ENCODE assay signal across 8 cellular contexts in the genomic region with DNA sequence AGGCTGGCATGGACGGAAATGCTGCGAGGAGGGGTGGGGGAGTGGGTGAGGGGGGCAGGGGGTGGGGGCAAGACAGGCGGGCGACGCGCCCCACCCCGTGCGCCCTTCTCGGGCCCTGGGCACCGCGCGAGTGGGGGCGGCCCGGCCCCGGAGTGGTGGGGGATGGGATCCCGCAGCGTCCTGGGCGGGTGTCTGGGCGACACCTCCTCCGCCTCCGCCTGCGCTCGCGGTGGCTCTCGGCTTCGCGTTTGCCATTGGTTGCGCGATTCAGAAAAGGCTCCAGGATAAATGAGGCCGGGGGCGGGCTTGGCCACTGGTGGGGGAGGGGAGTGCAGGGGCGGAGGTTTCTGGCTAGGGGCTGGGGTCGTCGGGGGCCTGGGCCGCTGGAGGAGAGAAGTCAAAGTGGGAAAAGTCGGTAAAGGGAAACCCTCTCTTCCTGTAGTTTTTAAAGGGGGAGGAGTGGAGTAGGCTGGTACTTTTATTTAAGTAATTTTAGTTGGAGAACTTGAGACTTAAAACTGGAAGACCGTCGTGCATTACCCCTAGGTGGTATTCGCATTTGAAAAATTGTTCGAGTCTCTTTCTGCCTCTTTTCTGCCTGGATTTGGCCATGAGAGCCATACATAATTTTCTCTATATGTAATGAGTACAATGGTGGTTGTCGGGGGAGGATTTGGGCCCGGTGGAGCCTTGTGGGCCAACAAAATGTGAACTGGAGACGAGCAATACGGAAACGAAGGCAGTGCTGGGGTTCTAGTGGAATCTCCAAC. TPM values are rescaled to one million over a fixed set of nuclear protein-coding genes. Genes with fewer than 3 reads are reported as not detected.
DNase-seq lines count a peak whose midpoint lies in the region; ATAC-seq, FAIRE-seq and TF ChIP-seq lines count a peak whose summit lies in the region.

No MANE protein-coding gene starts in this region.

- no peak overlapping the region for H3K4me3 ChIP-seq in CD8-positive, alpha-beta T cell (ENCODE audit: low read depth, low read length)
- H3K4me3 ChIP-seq in PC-9 (peak overlapping the region; percentile 73), K562 (peak overlapping the region; percentile 66), mesenchymal stem cell (ENCODE audit: insufficient read depth in 1 of 2, low read depth in 1 of 2, low read length in 2 of 2) (peak overlapping the region; percentile 61 to 81)

- no peak for TF ChIP-seq EP300 in K562 (IDR thresholded peaks at IDR 0.05; ENCODE audit: low read length)

- H3K27me3 Mint-ChIP-seq in CD8-positive, alpha-beta T cell (ENCODE audit: low read depth) = peaks cover 63% of the 10 kb centered on the region

- H4K20me1 ChIP-seq in PC-9 (ENCODE audit: insufficient read depth) (no peaks in the 10 kb centered on the region), K562 (replicated peaks; ENCODE audit: control insufficient read depth, insufficient read depth, low read length) (no peaks in the 10 kb centered on the region; the same call in 1 of the 2 replicates)

- H3K18ac ChIP-seq in mesenchymal stem cell (ENCODE audit: low read depth in 1 of 2, low read length in 2 of 2) = peak overlapping the region; percentile 74 to 84

- TF ChIP-seq POLR2A in K562 (conservative IDR thresholded peaks at IDR 0.05) = no peak; the same call in 1 of the 2 replicates

- peak overlapping the region; percentile 93 for H4K8ac ChIP-seq in mesenchymal stem cell (ENCODE audit: low read length)

- H3K4me1 Mint-ChIP-seq in CD8-positive, alpha-beta T cell (ENCODE audit: low read depth) = peaks cover 41% of the 10 kb centered on the region

- H2BK5ac ChIP-seq in mesenchymal stem cell (ENCODE audit: low read depth, low read length, poor library complexity, severe bottlenecking) = peak overlapping the region; percentile 53

- DNase-seq in CD8-positive, alpha-beta T cell = peak in 2 of 7 experiments; percentile 19 to 22
- DNase-seq in HuH-7.5 (ENCODE audit: low spot score) (peak; percentile 87), PC-9 (peak; percentile 86 to 99), K562 (ENCODE audit: extremely low read depth in 1 of 4, low spot score in 3 of 4) (peak; percentile 80 to 95 (median 84)), mesenchymal stem cell (peak; percentile 89), mucosa of gallbladder (ENCODE audit: low spot score) (no peak)
- DNase-seq in effector CD8-positive, alpha-beta T cell (lab: John Stamatoyannopoulos, UW) = no peak

- intact Hi-C loops in CD8-positive, alpha-beta T cell (cut with DNase I, micrococcal nuclease) = loop anchor here in 1 of 2 experiments (2.0 to 10.0 kb wide), 5 partner anchors 14 to 366 kb away; partner anchors contain the start of genes FAM221A, KLHL7 and TRA2A
- intact Hi-C loops in PC-9 (cut with micrococcal nuclease; ENCODE audit: unreplicated experiment) = loop anchor here (5.0 to 10.0 kb wide), 4 partner anchors 69 to 1104 kb away; partner anchors contain the start of genes PALS2, STK31 and TOMM7
- intact Hi-C loops in K562 (cut with micrococcal nuclease) = loop anchor here (5.0 kb wide), 3 partner anchors 114 to 769 kb away; partner anchors contain the start of gene MALSU1

- peaks cover 87% of the 10 kb centered on the region for H3K27me3 ChIP-seq in CD8-positive, alpha-beta T cell (ENCODE audit: insufficient read depth, low read length)
- H3K27me3 ChIP-seq in PC-9 (ENCODE audit: insufficient read depth, low read depth) (no peaks in the 10 kb centered on the region), K562 (ENCODE audit: control insufficient read depth in 2 of 2, insufficient read depth in 2 of 2, low read length in 2 of 2) (no peaks in the 10 kb centered on the region), mesenchymal stem cell (ENCODE audit: control insufficient read depth in 1 of 2, insufficient read depth in 1 of 2, low read length in 2 of 2) (peaks cover 0 to 94% of the 10 kb centered on the region in 2 experiments)

- H3K9me2 ChIP-seq in PC-9 (ENCODE audit: insufficient read depth) = no peaks in the 10 kb centered on the region

- H2BK15ac ChIP-seq in mesenchymal stem cell (ENCODE audit: low read depth, poor library complexity, severe bottlenecking) = peak overlapping the region; percentile 23

- H3K79me2 ChIP-seq in PC-9 (ENCODE audit: low read depth) (peaks cover 77% of the 10 kb centered on the region), K562 (ENCODE audit: control insufficient read depth, insufficient read depth, low read length) (peaks cover 83% of the 10 kb centered on the region)

- BruUV-seq in PC-9 (replicated peaks; lab: Mats Ljungman, UMichigan) (TSS peak; percentile 57), K562 (replicated peaks; lab: Mats Ljungman, UMichigan) (TSS peak; percentile 56)

- peak overlapping the region in 1 of 2 experiments; percentile 63 for H2BK12ac ChIP-seq in mesenchymal stem cell (ENCODE audit: low read length in 2 of 2)

- H2AFZ ChIP-seq in PC-9 (peak overlapping the region; percentile 78), K562 (ENCODE audit: low read depth, low read length) (no peak overlapping the region), mesenchymal stem cell (ENCODE audit: low read depth, low read length) (no peak overlapping the region)

- H3K36me3 Mint-ChIP-seq in CD8-positive, alpha-beta T cell = no peaks in the 10 kb centered on the region

- in situ Hi-C loops in K562 (cut with MboI) = no loop called here

- peak overlapping the region; percentile 75 for H3K4me3 Mint-ChIP-seq in CD8-positive, alpha-beta T cell

- no peak overlapping the region for H3K23ac ChIP-seq in mesenchymal stem cell (ENCODE audit: low read length in 2 of 2)

- no peak for FAIRE-seq in K562 (lab: Jason Lieb, UNC)

- peak overlapping the region in 1 of 2 experiments; percentile 80 for H3K4ac ChIP-seq in mesenchymal stem cell (ENCODE audit: low read depth in 1 of 2, low read length in 2 of 2)

- peak overlapping the region; percentile 37 for H4K91ac ChIP-seq in mesenchymal stem cell (ENCODE audit: low read length)

- H3K4me2 ChIP-seq in PC-9 (peak overlapping the region; percentile 99), K562 (ENCODE audit: insufficient read depth, low read length) (peak overlapping the region; percentile 92), mesenchymal stem cell (ENCODE audit: low read length, poor library complexity, severe bottlenecking) (peak overlapping the region; percentile 88)

- no peak overlapping the region for H3K27ac ChIP-seq in CD8-positive, alpha-beta T cell (ENCODE audit: low read depth, low read length)
- peak overlapping the region; percentile 92 for H3K27ac ChIP-seq in PC-9
- H3K27ac ChIP-seq in K562 (ENCODE audit: extremely low read depth, low read depth, low read length) = peak overlapping the region; percentile 93
- peak overlapping the region; percentile 95 for H3K27ac ChIP-seq in mesenchymal stem cell (ENCODE audit: low read length, poor library complexity, severe bottlenecking)

- H3K79me1 ChIP-seq in mesenchymal stem cell (replicated peaks; ENCODE audit: low read length, poor library complexity, severe bottlenecking) = no peaks in the 10 kb centered on the region

- H3K9ac ChIP-seq in K562 (ENCODE audit: insufficient read depth in 1 of 2, low read depth in 2 of 2, low read length in 2 of 2) (peak overlapping the region; percentile 70 to 94), mesenchymal stem cell (ENCODE audit: low read length) (peak overlapping the region; percentile 69)

- TF ChIP-seq CTCF in CD8-positive, alpha-beta T cell (IDR thresholded peaks at IDR 0.05) = no peak
- TF ChIP-seq CTCF in PC-9 (conservative IDR thresholded peaks at IDR 0.05) = no peak
- no peak for TF ChIP-seq CTCF in K562 (IDR thresholded peaks at IDR 0.05 in 2 of 3, conservative IDR thresholded peaks at IDR 0.05 in 1 of 3; ENCODE audit: insufficient read depth in 2 of 3, low read depth in 1 of 3, low read length in 3 of 3)

- no peak overlapping the region for H2AK5ac ChIP-seq in mesenchymal stem cell (ENCODE audit: low read length, severe bottlenecking)

- H3K9me1 ChIP-seq in K562 (ENCODE audit: control insufficient read depth, insufficient read depth, low read length) = no peaks in the 10 kb centered on the region

- peak; percentile 33 for ATAC-seq in CD8-positive, alpha-beta T cell
- ATAC-seq in GM19043 (IDR thresholded peaks at IDR 0.05; ENCODE audit: low read depth, unreplicated experiment) = peak; percentile 22
- ATAC-seq in K562 = peak; percentile 51

- peaks cover 7% of the 10 kb centered on the region for H3K9me3 Mint-ChIP-seq in CD8-positive, alpha-beta T cell

- H3K9me3 ChIP-seq in CD8-positive, alpha-beta T cell (ENCODE audit: low read length) = no peaks in the 10 kb centered on the region
- H3K9me3 ChIP-seq in PC-9 (ENCODE audit: insufficient read depth, low read depth) (no peaks in the 10 kb centered on the region), K562 (replicated peaks; ENCODE audit: control insufficient read depth, insufficient read depth, low read depth, low read length) (no peaks in the 10 kb centered on the region), mesenchymal stem cell (ENCODE audit: control insufficient read depth, low read length) (no peaks in the 10 kb centered on the region)

- POLR2A ChIA-PET in CD8-positive, alpha-beta T cell (lab: Charles Lee) = no interaction called here
- POLR2A ChIA-PET in PC-9 (lab: Charles Lee; ENCODE audit: unreplicated experiment) = no interaction called here
- POLR2A ChIA-PET in K562 (lab: Yijun Ruan, JAX) = no interaction called here

- H2BK120ac ChIP-seq in mesenchymal stem cell (ENCODE audit: low read depth, low read length) = peak overlapping the region; percentile 96

- H3K14ac ChIP-seq in mesenchymal stem cell (ENCODE audit: low read length in 2 of 2) = no peak overlapping the region

- H3F3A ChIP-seq in PC-9 (ENCODE audit: insufficient read depth, low read depth) = peaks cover 39% of the 10 kb centered on the region

- CTCF ChIA-PET in CD8-positive, alpha-beta T cell (lab: Charles Lee) = no interaction called here
- CTCF ChIA-PET in PC-9 (lab: Charles Lee) = no interaction called here
- CTCF ChIA-PET in K562 (lab: Yijun Ruan, JAX; ENCODE audit: low intra/inter-chr PET ratio) = interaction anchor here (1.0 kb wide), 1 partner anchor 59 kb away, joined by 3 read pairs; no protein-coding TSS in a partner anchor

- H3K4me1 ChIP-seq in CD8-positive, alpha-beta T cell (ENCODE audit: insufficient read depth, low read length) = peaks cover 47% of the 10 kb centered on the region
- H3K4me1 ChIP-seq in PC-9 (replicated peaks; ENCODE audit: insufficient read depth) (peaks cover 37% of the 10 kb centered on the region), K562 (replicated peaks in 1 of 2; ENCODE audit: control insufficient read depth in 2 of 2, insufficient read depth in 2 of 2, low read length in 2 of 2) (peaks cover 0 to 29% of the 10 kb centered on the region in 2 experiments; a peak in 3 of 5 replicates), mesenchymal stem cell (ENCODE audit: control insufficient read depth, insufficient read depth, low read depth, low read length) (peaks cover 3% of the 10 kb centered on the region)

- no peak overlapping the region for H3K27ac Mint-ChIP-seq in CD8-positive, alpha-beta T cell

- TF ChIP-seq RAD21 in K562 (CRISPR knock-in tag; conservative IDR thresholded peaks at IDR 0.05 in 1 of 2, IDR thresholded peaks at IDR 0.05 in 1 of 2) = no peak

- WGBS in K562 (ENCODE audit: insufficient coverage, low coverage, missing lambda C conversion rate) = 1% methylated on average over 32 of the region's 45 CpGs
- 1% methylated on average over 38 of the region's 45 CpGs for WGBS in mesenchymal stem cell

- no peaks in the 10 kb centered on the region for H3K36me3 ChIP-seq in CD8-positive, alpha-beta T cell (ENCODE audit: insufficient read depth, low read length)
- H3K36me3 ChIP-seq in PC-9 (ENCODE audit: low read depth) = peaks cover 8% of the 10 kb centered on the region; the same call in 1 of the 2 replicates
- H3K36me3 ChIP-seq in K562 (ENCODE audit: control insufficient read depth, insufficient read depth, low read length) = peaks cover 3% of the 10 kb centered on the region; the same call in 1 of the 3 replicates
- H3K36me3 ChIP-seq in mesenchymal stem cell (ENCODE audit: control insufficient read depth in 1 of 2, insufficient read depth in 2 of 2, low read depth in 1 of 2, low read length in 2 of 2) = no peaks in the 10 kb centered on the region

RNA-seq across cellular contexts. Expression of gene IGF2BP3, which starts 1.0 kb away (rescaled TPM):
- not detected for total RNA-seq in CD8-positive, alpha-beta T cell
- total RNA-seq in PC-9 (2021) = 132 and 139 TPM in 2 replicates
- 95.3 and 272 TPM in 2 replicates for total RNA-seq in K562 (2011; cell fraction: chromatin; rRNA removed; ENCODE audit: low replicate concordance)
- total RNA-seq in K562 (2011; cell fraction: nucleolus; rRNA removed) = 53.0 and 62.1 TPM in 2 replicates
- total RNA-seq in K562 (2011; cell fraction: nucleoplasm; rRNA removed) = 111 and 181 TPM in 2 replicates
- 46.0 and 49.5 TPM in 2 replicates for total RNA-seq in K562 (2014; rRNA removed)
- 79.0 and 82.8 TPM in 2 replicates for total RNA-seq in K562 (2014; rRNA removed; fragmentation: Illumina TruSeq; extraction: Trizol)
- 62.9 and 71.4 TPM in 2 replicates for total RNA-seq in K562 (2015; rRNA removed; fragmentation: Illumina TruSeq; extraction: Trizol)
- 61.2 and 62.9 TPM in 2 replicates for total RNA-seq in K562 (2021)
- polyA plus RNA-seq in K562 (2011; rRNA removed) = 53.2 and 61.4 TPM in 2 replicates
- polyA plus RNA-seq in K562 (2011; cell fraction: cytosol; rRNA removed) = 34.6 and 39.6 TPM in 2 replicates
- polyA plus RNA-seq in K562 (2011; cell fraction: nucleus; rRNA removed) = 46.4 and 48.8 TPM in 2 replicates
- polyA plus RNA-seq in K562 (2012) = 38.8 and 43.7 TPM in 2 replicates
- polyA plus RNA-seq in K562 (2014; fragmentation: Illumina TruSeq; extraction: Trizol) = 67.9 and 88.1 TPM in 2 replicates
- 1 to 10 TPM; 8.4 to 8.5 TPM for polyA plus RNA-seq in K562 (2014; fragmentation: Nextera tagmentation; extraction: Ambion mirVana)
- polyA plus RNA-seq in K562 (2014; rRNA removed) = 45.3 and 55.8 TPM in 2 replicates
- 92.7 and 97.6 TPM in 2 replicates for polyA minus RNA-seq in K562 (2011; rRNA and poly(A)+ RNA removed)
- 46.0 and 65.1 TPM in 2 replicates for polyA minus RNA-seq in K562 (2011; cell fraction: cytosol; rRNA and poly(A)+ RNA removed)
- 38.0 and 61.4 TPM in 2 replicates for polyA minus RNA-seq in K562 (2011; cell fraction: nucleus; rRNA and poly(A)+ RNA removed)
- polyA plus RNA-seq in mesenchymal stem cell (2013, experiment 1 of 2) = 122 TPM
- polyA plus RNA-seq in mesenchymal stem cell (2013, experiment 2 of 2) = 117 TPM
- total RNA-seq in mucosa of gallbladder = 0.66 TPM

Comparison
In these comparisons a context has a peak if more than half of its experiments do, and no peak if none do; other contexts are left out.
1. DNase-seq: peak in HuH-7.5 (single experiment), PC-9 (2 of 2), K562 (4 of 4) and mesenchymal stem cell (single experiment); none in mucosa of gallbladder (single experiment) and effector CD8-positive, alpha-beta T cell (single experiment).
2. RNA of gene IGF2BP3, which starts 1.0 kb away (total RNA-seq): 132 to 139 TPM in PC-9 and 46.0 to 272 TPM in K562; 0.66 TPM in mucosa of gallbladder (single experiment) and not detected in CD8-positive, alpha-beta T cell; every median in the first group is over 10 times any median in the second.
3. Peak in every context shown above with its lines, with median percentiles within 50 percentile points of each other: ATAC-seq and H3K4me2 ChIP-seq.